In genomic region chr22:45218974-45219373, GRCh38 we compare ENCODE assay signal across 10 cellular contexts. TPM values are rescaled to one million over a fixed set of nuclear protein-coding genes. Genes with fewer than 3 reads are reported as not detected.
DNase-seq lines count a peak whose midpoint lies in the region; ATAC-seq and TF ChIP-seq lines count a peak whose summit lies in the region.
"Had no signal": no experiment of that assay in that cellular context is flagged by ENCODE, and none has a peak within 500 bp of the region (broad histone marks: within the 10 kb centered on the region; RNA-seq: fewer than 3 reads in every experiment).

No MANE protein-coding gene starts in this region.

- H3K36me3 Mint-ChIP-seq in dendritic cell treated with granulocyte-macrophage colony-stimulating factor and Interleukin-4, amounts not matched to agents 40 ng/mL and 50 ng/mL, for 4 days (ENCODE audit: low read depth): peaks cover 53% of the 10 kb centered on the region
- H3K36me3 Mint-ChIP-seq in stimulated activated naive CD8-positive, alpha-beta T cell treated with anti-CD3 and anti-CD28 coated beads, Interleukin-15, Interleukin-2, amounts not matched to agents 100 ng/mL and 50 ng/mL, for 24 hours (ENCODE audit: low read depth): no peaks in the 10 kb centered on the region
- no peaks in the 10 kb centered on the region for H3K36me3 Mint-ChIP-seq in mesothelial cell of epicardium
- H3K36me3 Mint-ChIP-seq: natural killer cell treated with Interleukin-12 subunit alpha and Interleukin-12 subunit beta and Interleukin-15 and Interleukin-18, amount 100 ng/mL, for 72 hours had no signal

- TF ChIP-seq CTCF in mesothelial cell of epicardium (IDR thresholded peaks at IDR 0.05; ENCODE audit: unreplicated experiment): no peak

- peaks cover 76% of the 10 kb centered on the region for H3K4me1 Mint-ChIP-seq in dendritic cell treated with granulocyte-macrophage colony-stimulating factor and Interleukin-4, amounts not matched to agents 40 ng/mL and 50 ng/mL, for 4 days (ENCODE audit: low read depth)
- peaks cover 34% of the 10 kb centered on the region for H3K4me1 Mint-ChIP-seq in stimulated activated naive CD8-positive, alpha-beta T cell treated with anti-CD3 and anti-CD28 coated beads, Interleukin-15, Interleukin-2, amounts not matched to agents 100 ng/mL and 50 ng/mL, for 24 hours (ENCODE audit: low read depth)
- H3K4me1 Mint-ChIP-seq in mesothelial cell of epicardium: peaks cover 3% of the 10 kb centered on the region

- no peaks in the 10 kb centered on the region for H3K9me3 Mint-ChIP-seq in dendritic cell treated with granulocyte-macrophage colony-stimulating factor and Interleukin-4, amounts not matched to agents 40 ng/mL and 50 ng/mL, for 4 days
- no peaks in the 10 kb centered on the region for H3K9me3 Mint-ChIP-seq in stimulated activated naive CD8-positive, alpha-beta T cell treated with anti-CD3 and anti-CD28 coated beads, Interleukin-15, Interleukin-2, amounts not matched to agents 100 ng/mL and 50 ng/mL, for 24 hours
- H3K9me3 Mint-ChIP-seq in mesothelial cell of epicardium: no peaks in the 10 kb centered on the region
- H3K9me3 Mint-ChIP-seq: natural killer cell treated with Interleukin-12 subunit alpha and Interleukin-12 subunit beta and Interleukin-15 and Interleukin-18, amount 100 ng/mL, for 72 hours had no signal

- no peaks in the 10 kb centered on the region for H3K27me3 Mint-ChIP-seq in dendritic cell treated with granulocyte-macrophage colony-stimulating factor and Interleukin-4, amounts not matched to agents 40 ng/mL and 50 ng/mL, for 4 days
- no peaks in the 10 kb centered on the region for H3K27me3 Mint-ChIP-seq in stimulated activated naive CD8-positive, alpha-beta T cell treated with anti-CD3 and anti-CD28 coated beads, Interleukin-15, Interleukin-2, amounts not matched to agents 100 ng/mL and 50 ng/mL, for 24 hours
- H3K27me3 Mint-ChIP-seq in mesothelial cell of epicardium (ENCODE audit: low read depth): no peaks in the 10 kb centered on the region
- H3K27me3 Mint-ChIP-seq: natural killer cell treated with Interleukin-12 subunit alpha and Interleukin-12 subunit beta and Interleukin-15 and Interleukin-18, amount 100 ng/mL, for 72 hours had no signal

- DNase-seq in activated effector memory CD4-positive, alpha-beta T cell treated with anti-CD3 and anti-CD28 coated beads, Interleukin-2, amount 50 U/mL, for 16 hours: peak; percentile 67
- DNase-seq in activated effector memory CD4-positive, alpha-beta T cell treated with Interleukin-2 at 50 U/mL for 16 hours: no peak
- DNase-seq in NCI-H2171 treated with DMSO at 0.1 percent for 48 hours (lab: John Stamatoyannopoulos, UW) (peak; percentile 76), T1000 (lab: John Stamatoyannopoulos, UW) (no peak), mesothelial cell of epicardium (ENCODE audit: low spot score in 2 of 2, unreplicated experiment in 2 of 2) (no peak)
- DNase-seq: Peyer's patch had no signal

- intact Hi-C loops in dendritic cell treated with granulocyte-macrophage colony-stimulating factor and Interleukin-4, amounts not matched to agents 40 ng/mL and 50 ng/mL, for 4 days (cut with micrococcal nuclease): no loop called here

- ATAC-seq in GM19455 (IDR thresholded peaks at IDR 0.05; ENCODE audit: unreplicated experiment): no peak

- peak overlapping the region; percentile 53 for H3K27ac Mint-ChIP-seq in dendritic cell treated with granulocyte-macrophage colony-stimulating factor and Interleukin-4, amounts not matched to agents 40 ng/mL and 50 ng/mL, for 4 days
- peak overlapping the region; percentile 75 for H3K27ac Mint-ChIP-seq in stimulated activated naive CD8-positive, alpha-beta T cell treated with anti-CD3 and anti-CD28 coated beads, Interleukin-15, Interleukin-2, amounts not matched to agents 100 ng/mL and 50 ng/mL, for 24 hours
- no peak overlapping the region for H3K27ac Mint-ChIP-seq in mesothelial cell of epicardium

- H3K4me3 Mint-ChIP-seq in dendritic cell treated with granulocyte-macrophage colony-stimulating factor and Interleukin-4, amounts not matched to agents 40 ng/mL and 50 ng/mL, for 4 days: no peak overlapping the region
- no peak overlapping the region for H3K4me3 Mint-ChIP-seq in stimulated activated naive CD8-positive, alpha-beta T cell treated with anti-CD3 and anti-CD28 coated beads, Interleukin-15, Interleukin-2, amounts not matched to agents 100 ng/mL and 50 ng/mL, for 24 hours
- H3K4me3 Mint-ChIP-seq in mesothelial cell of epicardium: no peak overlapping the region
- H3K4me3 Mint-ChIP-seq: natural killer cell treated with Interleukin-12 subunit alpha and Interleukin-12 subunit beta and Interleukin-15 and Interleukin-18, amount 100 ng/mL, for 72 hours had no signal

RNA-seq across cellular contexts. Expression of gene KIAA0930, which starts 21.7 kb away (rescaled TPM):
- 31.1 to 32.1 TPM (median 31.4 TPM) in 3 replicates for total RNA-seq in mesothelial cell of epicardium

RNA-seq across cellular contexts. Expression of gene NUP50, which starts 55.2 kb away (rescaled TPM):
- total RNA-seq in mesothelial cell of epicardium: 45.8 to 54.6 TPM (median 52.9 TPM) in 3 replicates

Comparison
In these comparisons a context has a peak if more than half of its experiments do, and no peak if none do; other contexts are left out.
1. DNase-seq: peak in activated effector memory CD4-positive, alpha-beta T cell treated with anti-CD3 and anti-CD28 coated beads, Interleukin-2, amount 50 U/mL, for 16 hours (single experiment) and NCI-H2171 treated with DMSO at 0.1 percent for 48 hours (single experiment); none in activated effector memory CD4-positive, alpha-beta T cell treated with Interleukin-2 at 50 U/mL for 16 hours (single experiment), T1000 (single experiment) and mesothelial cell of epicardium (0 of 2).